8 cellular contexts compared by ENCODE assay signal in genomic region chr5:80406980-80407734, GRCh38. TPM values are rescaled to one million over a fixed set of nuclear protein-coding genes. Genes with fewer than 3 reads are reported as not detected.
DNase-seq lines count a peak whose midpoint lies in the region; ATAC-seq lines count a peak whose summit lies in the region.

No MANE protein-coding gene starts in this region.

- H3K27me3 Mint-ChIP-seq in activated naive CD8-positive, alpha-beta T cell treated with anti-CD3 and anti-CD28 coated beads, Interleukin-2, amount 10 ng/mL, durations not matched to agents 7 days and 5 days, result peaks cover 4% of the 10 kb centered on the region

- POLR2A ChIA-PET in activated naive CD8-positive, alpha-beta T cell treated with anti-CD3 and anti-CD28 coated beads, Interleukin-2, amount 10 ng/mL, durations not matched to agents 7 days and 5 days (lab: Charles Lee), result interaction anchor here (1.0 kb wide), 1 partner anchor 248 kb away, joined by 3 read pairs; the partner anchor contains the start of gene DHFR

- peak overlapping the region; percentile 76; the same call in 1 of the 2 replicates for H3K4me3 ChIP-seq in iPS DF 6.9 (ENCODE audit: low read length)
- peak overlapping the region; percentile 94 for H3K4me3 ChIP-seq in skeletal muscle cell (ENCODE audit: low read depth, low read length)

- no peaks in the 10 kb centered on the region for H3K9me3 Mint-ChIP-seq in activated naive CD8-positive, alpha-beta T cell treated with anti-CD3 and anti-CD28 coated beads, Interleukin-2, amount 10 ng/mL, durations not matched to agents 7 days and 5 days

- H3K27ac Mint-ChIP-seq in activated naive CD8-positive, alpha-beta T cell treated with anti-CD3 and anti-CD28 coated beads, Interleukin-2, amount 10 ng/mL, durations not matched to agents 7 days and 5 days, result peak overlapping the region; percentile 100

- no peaks in the 10 kb centered on the region for H3K4me1 ChIP-seq in iPS DF 6.9 (ENCODE audit: control insufficient read depth, insufficient read depth, low read length)

- DNase-seq in NCI-H146 treated with DMSO at 0.1 percent for 48 hours (lab: John Stamatoyannopoulos, UW; ENCODE audit: unreplicated experiment), result peak; percentile 64
- DNase-seq in NCI-H146 (lab: John Stamatoyannopoulos, UW), result no peak
- DNase-seq in activated naive CD8-positive, alpha-beta T cell treated with anti-CD3 and anti-CD28 coated beads, Interleukin-2, amount 10 ng/mL, durations not matched to agents 7 days and 5 days, result no peak
- no peak for DNase-seq in iPS DF 6.9 (ENCODE audit: low read depth, low spot score)
- peak; percentile 26 for DNase-seq in skeletal muscle cell (ENCODE audit: low read depth)
- no peak for DNase-seq in NCI-H510A (lab: John Stamatoyannopoulos, UW)

- WGBS in iPS DF 6.9 (ENCODE audit: insufficient coverage, insufficient read length), result no CpG with 5 or more reads among the region's 31 CpGs

- peak overlapping the region; percentile 97 for H3K4me3 Mint-ChIP-seq in activated naive CD8-positive, alpha-beta T cell treated with anti-CD3 and anti-CD28 coated beads, Interleukin-2, amount 10 ng/mL, durations not matched to agents 7 days and 5 days

- peak overlapping the region; percentile 83 for H3K27ac ChIP-seq in KOPT-K1 (ENCODE audit: low read depth, low read length, poor library complexity, severe bottlenecking)
- no peak overlapping the region for H3K27ac ChIP-seq in iPS DF 6.9 (ENCODE audit: low read length)

- H3K36me3 Mint-ChIP-seq in activated naive CD8-positive, alpha-beta T cell treated with anti-CD3 and anti-CD28 coated beads, Interleukin-2, amount 10 ng/mL, durations not matched to agents 7 days and 5 days, result peaks cover 1% of the 10 kb centered on the region

- no peaks in the 10 kb centered on the region for H3K27me3 ChIP-seq in iPS DF 6.9 (ENCODE audit: control insufficient read depth, insufficient read depth, low read length)

- ATAC-seq in activated naive CD8-positive, alpha-beta T cell treated with anti-CD3 and anti-CD28 coated beads, Interleukin-2, amount 10 ng/mL, durations not matched to agents 7 days and 5 days (ENCODE audit: low read depth), result no peak
- ATAC-seq in GM21390 (IDR thresholded peaks at IDR 0.05; ENCODE audit: unreplicated experiment), result no peak

- H3K36me3 ChIP-seq in KOPT-K1 (ENCODE audit: insufficient read depth, low read length) (no peaks in the 10 kb centered on the region), iPS DF 6.9 (ENCODE audit: control insufficient read depth, insufficient read depth, low read length) (no peaks in the 10 kb centered on the region)

- H3K9me3 ChIP-seq in KOPT-K1 (ENCODE audit: insufficient read depth, low read length, poor library complexity, severe bottlenecking), result no peaks in the 10 kb centered on the region
- H3K9me3 ChIP-seq in iPS DF 6.9 (ENCODE audit: control insufficient read depth, insufficient read depth, low read length), result no peaks in the 10 kb centered on the region

- peaks cover 12% of the 10 kb centered on the region for H3K4me1 Mint-ChIP-seq in activated naive CD8-positive, alpha-beta T cell treated with anti-CD3 and anti-CD28 coated beads, Interleukin-2, amount 10 ng/mL, durations not matched to agents 7 days and 5 days

RNA-seq across cellular contexts. Expression of gene ZFYVE16, which starts 0.7 kb away (rescaled TPM):
- total RNA-seq in activated naive CD8-positive, alpha-beta T cell treated with anti-CD3 and anti-CD28 coated beads, Interleukin-2, amount 10 ng/mL, durations not matched to agents 7 days and 5 days, result 10 to 100 TPM; 17.4 to 20.8 TPM

Comparison
In these comparisons a context has a peak if more than half of its experiments do, and no peak if none do; other contexts are left out.
1. DNase-seq: peak in NCI-H146 treated with DMSO at 0.1 percent for 48 hours (single experiment) and skeletal muscle cell (single experiment); none in NCI-H146 (single experiment), activated naive CD8-positive, alpha-beta T cell treated with anti-CD3 and anti-CD28 coated beads, Interleukin-2, amount 10 ng/mL, durations not matched to agents 7 days and 5 days (single experiment), iPS DF 6.9 (single experiment) and NCI-H510A (single experiment).